Comparison of ENCODE assay signal across 10 cellular contexts in genomic region chr1:167617100-167617949, GRCh38. TPM values are rescaled to one million over a fixed set of nuclear protein-coding genes. Genes with fewer than 3 reads are reported as not detected.
DNase-seq lines count a peak whose midpoint lies in the region; ATAC-seq, FAIRE-seq and TF ChIP-seq lines count a peak whose summit lies in the region.
"Had no signal": no experiment of that assay in that cellular context is flagged by ENCODE, and none has a peak within 500 bp of the region (broad histone marks: within the 10 kb centered on the region; RNA-seq: fewer than 3 reads in every experiment).

No MANE protein-coding gene starts in this region.

- TF ChIP-seq CTCF in liver (IDR thresholded peaks at IDR 0.05; ENCODE audit: low read depth, low read length, missing input control) (no peak), HepG2 (CRISPR knock-in tag; IDR thresholded peaks at IDR 0.05) (no peak)

- peaks cover 0 to 1% (median 0%) of the 10 kb centered on the region in 4 donors for H3K9me3 ChIP-seq in liver (ENCODE audit: control insufficient read depth in 4 of 4, low read length in 3 of 4)
- H3K9me3 ChIP-seq in HepG2 (ENCODE audit: low read length), result peaks cover 10% of the 10 kb centered on the region; the same call in 1 of the 2 replicates
- peaks cover 3% of the 10 kb centered on the region for H3K9me3 ChIP-seq in skeletal muscle satellite cell (replicated peaks; ENCODE audit: low read length)

- H3K27me3 Mint-ChIP-seq in activated CD4-positive, alpha-beta memory T cell treated with anti-CD3 and anti-CD28 coated beads, Interleukin-2, amount 10 ng/mL, durations not matched to agents 7 days and 5 days, result no peaks in the 10 kb centered on the region

- BruUV-seq in HepG2 (replicated peaks; lab: Mats Ljungman, UMichigan), result no TSS peak

- TF ChIP-seq RAD21 in liver (IDR thresholded peaks at IDR 0.05) (peak in 1 of 2 donors; percentile 18), HepG2 (CRISPR knock-in tag; IDR thresholded peaks at IDR 0.05) (no peak)

- no peaks in the 10 kb centered on the region for H3K79me2 ChIP-seq in HepG2 (ENCODE audit: insufficient read depth, low read length)

- H3K27me3 ChIP-seq in liver (ENCODE audit: control insufficient read depth in 4 of 4, insufficient read depth in 4 of 4, low read length in 3 of 4), result no peaks in the 10 kb centered on the region
- peaks cover 0 to 3% of the 10 kb centered on the region in 2 experiments; a peak in 1 of 5 replicates for H3K27me3 ChIP-seq in HepG2 (ENCODE audit: control insufficient read depth in 1 of 2, insufficient read depth in 2 of 2, low read length in 2 of 2)
- H3K27me3 ChIP-seq in skeletal muscle satellite cell (ENCODE audit: control insufficient read depth, insufficient read depth, low read length), result no peaks in the 10 kb centered on the region
- H3K27me3 ChIP-seq: cardiac muscle cell had no signal

- TF ChIP-seq EP300 in HepG2 (IDR thresholded peaks at IDR 0.05; ENCODE audit: low read depth in 2 of 2, low read length in 2 of 2), result no peak
- no peak for TF ChIP-seq EP300 in HepG2 (CRISPR knock-in tag; IDR thresholded peaks at IDR 0.05; ENCODE audit: borderline replicate concordance)

- H3K4me1 Mint-ChIP-seq in activated CD4-positive, alpha-beta memory T cell treated with anti-CD3 and anti-CD28 coated beads, Interleukin-2, amount 10 ng/mL, durations not matched to agents 7 days and 5 days, result peaks cover 60% of the 10 kb centered on the region

- intact Hi-C loops in HepG2 (cut with micrococcal nuclease; ENCODE audit: unreplicated experiment) (no loop called here), left cardiac atrium (cut with DNase I) (no loop called here)

- 45% methylated on average over 7 of the region's 7 CpGs for WGBS in liver
- WGBS in HepG2 (ENCODE audit: low lambda C conversion rate), result 41% methylated on average over 5 of the region's 7 CpGs

- H3K4me3 ChIP-seq in liver (ENCODE audit: low read depth in 1 of 3, low read length in 3 of 3) (no peak overlapping the region), HepG2 (replicated peaks in 1 of 3; ENCODE audit: insufficient read depth in 1 of 3, low read depth in 2 of 3, low read length in 3 of 3) (no peak overlapping the region), skeletal muscle satellite cell (ENCODE audit: low read length) (peak overlapping the region; percentile 52)
- H3K4me3 ChIP-seq: cardiac muscle cell had no signal

- POLR2A ChIA-PET in HepG2 (lab: Yijun Ruan, JAX), result no interaction called here
- POLR2A ChIA-PET in activated CD4-positive, alpha-beta memory T cell treated with anti-CD3 and anti-CD28 coated beads, Interleukin-2, amount 10 ng/mL, durations not matched to agents 7 days and 5 days (lab: Charles Lee), result interaction anchor here (0.6 to 7.2 kb wide), 8 partner anchors 13 to 320 kb away, joined by 3 to 166 read pairs (median 6); partner anchors contain the start of genes MPC2 and RCSD1

- H3K9me3 Mint-ChIP-seq in activated CD4-positive, alpha-beta memory T cell treated with anti-CD3 and anti-CD28 coated beads, Interleukin-2, amount 10 ng/mL, durations not matched to agents 7 days and 5 days, result peaks cover 15% of the 10 kb centered on the region

- H3K36me3 ChIP-seq in liver (ENCODE audit: control insufficient read depth in 4 of 4, insufficient read depth in 3 of 4, low read depth in 1 of 4, low read length in 3 of 4) (no peaks in the 10 kb centered on the region), HepG2 (replicated peaks in 1 of 2; ENCODE audit: control insufficient read depth in 1 of 2, insufficient read depth in 2 of 2, low read length in 2 of 2) (no peaks in the 10 kb centered on the region), skeletal muscle satellite cell (ENCODE audit: insufficient read depth, low read length) (no peaks in the 10 kb centered on the region)
- H3K36me3 ChIP-seq: cardiac muscle cell had no signal

- H3K4me1 ChIP-seq in liver (ENCODE audit: control insufficient read depth in 4 of 4, insufficient read depth in 4 of 4, low read length in 3 of 4) (peaks cover 0 to 4% (median 0%) of the 10 kb centered on the region in 4 donors), HepG2 (ENCODE audit: insufficient read depth, low read length) (no peaks in the 10 kb centered on the region), skeletal muscle satellite cell (ENCODE audit: control insufficient read depth, insufficient read depth, low read length) (peaks cover 18% of the 10 kb centered on the region)

- DNase-seq in HepG2 (ENCODE audit: low spot score) (no peak), left cardiac atrium (peak; percentile 37)
- peak; percentile 48 for DNase-seq in activated CD4-positive, alpha-beta memory T cell treated with anti-CD3 and anti-CD28 coated beads, Interleukin-2, amount 10 ng/mL, durations not matched to agents 7 days and 5 days
- no peak for DNase-seq in stimulated activated CD8-positive, alpha-beta memory T cell treated with anti-CD3 and anti-CD28 coated beads, Interleukin-4, amount 100 ng/mL, for 48 hours

- peaks cover 20% of the 10 kb centered on the region for H3K36me3 Mint-ChIP-seq in activated CD4-positive, alpha-beta memory T cell treated with anti-CD3 and anti-CD28 coated beads, Interleukin-2, amount 10 ng/mL, durations not matched to agents 7 days and 5 days (ENCODE audit: low read depth)

- peak overlapping the region; percentile 11 to 29 for H3K27ac ChIP-seq in liver (ENCODE audit: low read depth in 1 of 2, low read length in 2 of 2)
- H3K27ac ChIP-seq in HepG2 (ENCODE audit: extremely low read length, insufficient read depth, low read length), result no peak overlapping the region
- H3K27ac ChIP-seq: cardiac muscle cell had no signal

- no peak for FAIRE-seq in HepG2 (lab: Jason Lieb, UNC)
- FAIRE-seq: G401.6 had no signal

- in situ Hi-C loops in HepG2 (cut with HindIII; ENCODE audit: extremely low pct_ligation_motif_present, low pct_unique_long_range_greater_than_20kb), result no loop called here

- no peak for ATAC-seq in HepG2
- peak; percentile 63 for ATAC-seq in HG03378 (IDR thresholded peaks at IDR 0.05; ENCODE audit: unreplicated experiment)
- peak; percentile 71 to 87 for ATAC-seq in left cardiac atrium
- no peak for ATAC-seq in HG02973 (IDR thresholded peaks at IDR 0.05; ENCODE audit: unreplicated experiment)

- no peak for TF ChIP-seq POLR2A in HepG2 (IDR thresholded peaks at IDR 0.05; ENCODE audit: insufficient read depth in 1 of 2, low read depth in 2 of 2, low read length in 2 of 2)

- peak overlapping the region; percentile 73 for H3K4me3 Mint-ChIP-seq in activated CD4-positive, alpha-beta memory T cell treated with anti-CD3 and anti-CD28 coated beads, Interleukin-2, amount 10 ng/mL, durations not matched to agents 7 days and 5 days

- no peaks in the 10 kb centered on the region for H4K20me1 ChIP-seq in HepG2 (ENCODE audit: insufficient read depth, low read length)

- H3K9ac ChIP-seq in liver (ENCODE audit: low read depth in 1 of 2, low read length in 2 of 2) (no peak overlapping the region), HepG2 (ENCODE audit: insufficient read depth, low read depth, low read length) (no peak overlapping the region), skeletal muscle satellite cell (ENCODE audit: low read depth, low read length) (peak overlapping the region; percentile 3)

- CTCF ChIA-PET in HepG2 (lab: Yijun Ruan, JAX; ENCODE audit: low intra/inter-chr PET ratio, low total read pairs), result no interaction called here
- CTCF ChIA-PET in activated CD4-positive, alpha-beta memory T cell treated with anti-CD3 and anti-CD28 coated beads, Interleukin-2, amount 10 ng/mL, durations not matched to agents 7 days and 5 days (lab: Charles Lee), result interaction anchor here (0.8 to 4.0 kb wide), 8 partner anchors 10 to 397 kb away, joined by 3 to 31 read pairs (median 6); partner anchors contain the start of genes MPZL1 and POU2F1

- peak overlapping the region; percentile 93 for H3K27ac Mint-ChIP-seq in activated CD4-positive, alpha-beta memory T cell treated with anti-CD3 and anti-CD28 coated beads, Interleukin-2, amount 10 ng/mL, durations not matched to agents 7 days and 5 days

- no peak overlapping the region for H2AFZ ChIP-seq in HepG2 (ENCODE audit: low read length)

- H3K4me2 ChIP-seq in HepG2 (ENCODE audit: low read depth, low read length), result no peak overlapping the region
- peak overlapping the region; percentile 46 for H3K4me2 ChIP-seq in skeletal muscle satellite cell (ENCODE audit: low read length)

TF ChIP-seq in liver, 16 proteins besides CTCF, POLR2A, EP300 and RAD21 (continues in another document):
- TF ChIP-seq SP1 (IDR thresholded peaks at IDR 0.05) (peak; percentile 83), HNF4G (IDR thresholded peaks at IDR 0.05) (no peak)

TF ChIP-seq in HepG2, 621 proteins besides CTCF, POLR2A, EP300 and RAD21 (continues in another document):
- no peak for TF ChIP-seq DMAP1 (CRISPR knock-in tag; IDR thresholded peaks at IDR 0.05)

RNA-seq across cellular contexts. Expression of gene RCSD1, which starts 12.7 kb away (rescaled TPM):
- 10 to 100 TPM in 1 of 2 donors, 1 to 10 TPM in 1; 8.3 to 15.0 TPM for total RNA-seq in liver
- polyA plus RNA-seq in liver, result 1 to 10 TPM; 3.1 to 3.8 TPM
- total RNA-seq in HepG2 (2016; rRNA removed; fragmentation: Illumina TruSeq; extraction: Trizol), result not detected in 2 replicates
- total RNA-seq in HepG2 (2016; cell fraction: cytosol; rRNA removed; fragmentation: Illumina TruSeq; extraction: Trizol; ENCODE audit: low read depth), result not detected in 2 replicates
- not detected in 2 replicates for total RNA-seq in HepG2 (2016; cell fraction: insoluble cytoplasmic fraction; rRNA removed; fragmentation: Illumina TruSeq; extraction: Trizol)
- not detected in 2 replicates for total RNA-seq in HepG2 (2016; cell fraction: membrane; rRNA removed; fragmentation: Illumina TruSeq; extraction: Trizol)
- total RNA-seq in HepG2 (2016; cell fraction: nucleus; rRNA removed; fragmentation: Illumina TruSeq; extraction: Trizol), result not detected in 2 replicates
- polyA plus RNA-seq in HepG2 (2011; rRNA removed), result not detected in 2 replicates
- polyA plus RNA-seq in HepG2 (2011; cell fraction: cytosol; rRNA removed), result not detected in 2 replicates
- polyA plus RNA-seq in HepG2 (2011; cell fraction: nucleus; rRNA removed), result not detected in 2 replicates
- polyA plus RNA-seq in HepG2 (2012), result not detected in 2 replicates
- polyA plus RNA-seq in HepG2 (2016; cell fraction: cytosol; fragmentation: Illumina TruSeq; extraction: Trizol; ENCODE audit: low read depth), result not detected in 2 replicates
- polyA plus RNA-seq in HepG2 (2016; cell fraction: insoluble cytoplasmic fraction; fragmentation: Illumina TruSeq; extraction: Trizol; ENCODE audit: low read depth), result not detected in 2 replicates
- polyA plus RNA-seq in HepG2 (2016; cell fraction: membrane; fragmentation: Illumina TruSeq; extraction: Trizol; ENCODE audit: low read depth), result not detected in 2 replicates
- not detected in 2 replicates for polyA plus RNA-seq in HepG2 (2016; cell fraction: nucleus; fragmentation: Illumina TruSeq; extraction: Trizol; ENCODE audit: insufficient read depth, low read depth)
- 0.26 and 0.32 TPM in 2 replicates for polyA minus RNA-seq in HepG2 (2011; rRNA and poly(A)+ RNA removed; ENCODE audit: low replicate concordance)
- polyA minus RNA-seq in HepG2 (2011; cell fraction: cytosol; rRNA and poly(A)+ RNA removed), result not detected in 2 replicates
- polyA minus RNA-seq in HepG2 (2011; cell fraction: nucleus; rRNA and poly(A)+ RNA removed), result not detected in 2 replicates
- total RNA-seq in activated CD4-positive, alpha-beta memory T cell treated with anti-CD3 and anti-CD28 coated beads, Interleukin-2, amount 10 ng/mL, durations not matched to agents 7 days and 5 days, result 100 to 1,000 TPM; 155 to 158 TPM
- 10 to 100 TPM; 33.6 to 38.7 TPM for total RNA-seq in left cardiac atrium
- total RNA-seq in skeletal muscle satellite cell (2012; rRNA removed), result 0.25 and 1.1 TPM in 2 replicates

Comparison
In these comparisons a context has a peak if more than half of its experiments do, and no peak if none do; other contexts are left out.
1. RNA of gene RCSD1, which starts 12.7 kb away (total RNA-seq): 155 to 158 TPM in activated CD4-positive, alpha-beta memory T cell treated with anti-CD3 and anti-CD28 coated beads, Interleukin-2, amount 10 ng/mL, durations not matched to agents 7 days and 5 days, 33.6 to 38.7 TPM in left cardiac atrium and 8.3 to 15.0 TPM in liver; not detected in HepG2; every median in the first group is over 4 times any median in the second.
2. ATAC-seq: peak in HG03378 (single experiment) and left cardiac atrium (2 of 2); none in HepG2 (single experiment) and HG02973 (single experiment).
3. DNase-seq: peak in activated CD4-positive, alpha-beta memory T cell treated with anti-CD3 and anti-CD28 coated beads, Interleukin-2, amount 10 ng/mL, durations not matched to agents 7 days and 5 days (single experiment) and left cardiac atrium (single experiment); none in HepG2 (single experiment) and stimulated activated CD8-positive, alpha-beta memory T cell treated with anti-CD3 and anti-CD28 coated beads, Interleukin-4, amount 100 ng/mL, for 48 hours (single experiment).